10 cellular contexts compared by ENCODE assay signal in the genomic region with DNA sequence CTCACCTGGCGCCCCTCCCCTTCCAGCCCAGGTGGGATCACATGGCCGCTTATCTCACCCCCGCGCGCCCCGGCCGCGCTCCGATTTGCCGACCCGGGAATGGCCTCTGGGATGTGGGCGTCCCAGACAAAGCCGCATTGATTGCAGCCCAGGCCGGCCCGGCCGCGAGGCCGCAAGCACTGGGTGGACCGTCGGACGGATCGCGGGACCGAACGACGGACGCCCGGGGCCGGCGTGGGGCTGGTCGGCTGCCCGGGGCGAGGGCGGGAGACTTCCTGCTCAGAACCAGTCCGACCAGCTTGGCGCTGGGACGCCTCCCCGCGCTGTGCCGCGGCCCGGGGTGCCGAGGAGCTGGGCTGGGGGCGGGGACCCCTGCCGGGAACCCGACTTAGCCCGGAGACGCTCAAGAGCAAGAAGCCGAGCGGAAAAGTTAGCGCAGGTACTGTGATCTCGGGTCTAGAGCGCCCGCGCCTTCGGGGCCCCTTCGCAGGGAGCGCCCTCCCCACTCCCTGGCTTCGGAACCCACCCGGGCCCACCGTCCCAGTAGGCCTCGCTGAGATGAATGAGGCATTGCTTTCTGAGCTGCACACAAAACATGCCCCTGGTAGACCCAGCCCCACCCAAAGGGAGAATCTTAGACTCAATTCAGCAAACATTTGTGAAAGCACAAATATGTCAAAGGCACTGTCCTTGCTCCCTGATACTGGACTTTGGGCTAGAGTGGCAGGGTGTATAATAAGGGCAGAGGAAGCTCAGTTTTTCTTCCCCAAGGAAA. TPM values are rescaled to one million over a fixed set of nuclear protein-coding genes. Genes with fewer than 3 reads are reported as not detected.
A peak's percentile ranks its signal among the peaks of the same experiment; 100 is the strongest.
DNase-seq lines count a peak whose midpoint lies in the region; ATAC-seq and TF ChIP-seq lines count a peak whose summit lies in the region.
"Had no signal": no experiment of that assay in that cellular context is flagged by ENCODE, and none has a peak within 500 bp of the region (broad histone marks: within the 10 kb centered on the region; RNA-seq: fewer than 3 reads in every experiment).

No MANE protein-coding gene starts in this region.

- H3K79me2 ChIP-seq in HCT116 (ENCODE audit: insufficient read depth, low read length) (peaks cover 48% of the 10 kb centered on the region), PC-9 (ENCODE audit: low read depth) (peaks cover 53% of the 10 kb centered on the region), hepatocyte (peaks cover 35% of the 10 kb centered on the region)

- TF ChIP-seq CTCF in HCT116 (IDR thresholded peaks at IDR 0.05 in 2 of 3, conservative IDR thresholded peaks at IDR 0.05 in 1 of 3; ENCODE audit: borderline replicate concordance in 1 of 3, insufficient read depth in 1 of 3, low read depth in 2 of 3, low read length in 2 of 3) = no peak
- TF ChIP-seq CTCF in PC-9 (conservative IDR thresholded peaks at IDR 0.05) = no peak
- no peak for TF ChIP-seq CTCF in hepatocyte (IDR thresholded peaks at IDR 0.05; ENCODE audit: poor library complexity)
- no peak for TF ChIP-seq CTCF in progenitor cell of endocrine pancreas (IDR thresholded peaks at IDR 0.05; ENCODE audit: unreplicated experiment)

- H3K27me3 Mint-ChIP-seq in progenitor cell of endocrine pancreas = no peaks in the 10 kb centered on the region

- H3K36me3 ChIP-seq in HCT116 (ENCODE audit: control insufficient read depth in 1 of 2, insufficient read depth in 2 of 2, low read length in 2 of 2) (peaks cover 0 to 9% of the 10 kb centered on the region in 2 experiments; a peak in 1 of 4 replicates), PC-9 (ENCODE audit: low read depth) (no peaks in the 10 kb centered on the region), hepatocyte (replicated peaks; ENCODE audit: insufficient read depth, low read depth) (no peaks in the 10 kb centered on the region)

- H3K27ac Mint-ChIP-seq in progenitor cell of endocrine pancreas = peak overlapping the region; percentile 89

- H3F3A ChIP-seq in PC-9 (ENCODE audit: insufficient read depth, low read depth) = peaks cover 21% of the 10 kb centered on the region; the same call in 1 of the 2 replicates

- H3K4me1 ChIP-seq in HCT116 (ENCODE audit: control insufficient read depth in 1 of 2, insufficient read depth in 2 of 2, low read length in 2 of 2) = peaks cover 30 to 56% of the 10 kb centered on the region in 2 experiments
- peaks cover 42% of the 10 kb centered on the region for H3K4me1 ChIP-seq in PC-9 (replicated peaks; ENCODE audit: insufficient read depth)
- H3K4me1 ChIP-seq in hepatocyte (ENCODE audit: insufficient read depth) = peaks cover 45% of the 10 kb centered on the region

- intact Hi-C loops in HCT116 (cut with micrococcal nuclease) (no loop called here), PC-9 (cut with micrococcal nuclease; ENCODE audit: unreplicated experiment) (loop anchor here (1.0 to 5.0 kb wide), 3 partner anchors 36 to 97 kb away; no protein-coding TSS in a partner anchor)

- RAD21 ChIA-PET in HCT116 (lab: Charles Lee; ENCODE audit: low non-redundant PET in 1 of 2, low total read pairs in 2 of 2, uncharacterized antibody in 2 of 2, unreplicated experiment in 2 of 2) = no interaction called here

- 8% methylated on average over 46 of the region's 62 CpGs for WGBS in hepatocyte (ENCODE audit: low lambda C conversion rate, missing lambda C conversion rate)

- no TSS peak for BruUV-seq in HCT116 (replicated peaks; lab: Mats Ljungman, UMichigan)
- TSS peak; percentile 58 for BruUV-seq in PC-9 (replicated peaks; lab: Mats Ljungman, UMichigan)

- peaks cover 44% of the 10 kb centered on the region for H3K4me1 Mint-ChIP-seq in progenitor cell of endocrine pancreas (ENCODE audit: low read depth)

- TF ChIP-seq POLR2A in HCT116 (IDR thresholded peaks at IDR 0.05; ENCODE audit: borderline replicate concordance, extremely low read depth, insufficient read depth, insufficient read length) = peak; percentile 73

- POLR2A ChIA-PET in HCT116 (lab: Charles Lee) = no interaction called here
- POLR2A ChIA-PET in PC-9 (lab: Charles Lee; ENCODE audit: unreplicated experiment) = interaction anchor here (0.6 to 0.7 kb wide), 2 partner anchors 124 to 133 kb away, joined by 3 to 4 read pairs; no protein-coding TSS in a partner anchor

- H3K4me2 ChIP-seq in HCT116 (ENCODE audit: low read length) = peak overlapping the region; percentile 99
- H3K4me2 ChIP-seq in PC-9 = peak overlapping the region; percentile 99
- peak overlapping the region; percentile 82 for H3K4me2 ChIP-seq in hepatocyte

- no peak overlapping the region for H2AFZ ChIP-seq in HCT116 (ENCODE audit: low read depth, low read length, poor library complexity, severe bottlenecking)
- peak overlapping the region; percentile 96 for H2AFZ ChIP-seq in PC-9
- H2AFZ ChIP-seq in hepatocyte = peak overlapping the region; percentile 32

- H3K9me3 Mint-ChIP-seq in progenitor cell of endocrine pancreas (ENCODE audit: low read depth) = no peaks in the 10 kb centered on the region

- H3K4me3 Mint-ChIP-seq in progenitor cell of endocrine pancreas (ENCODE audit: low read depth) = peak overlapping the region; percentile 75

- H4K20me1 ChIP-seq in HCT116 (ENCODE audit: insufficient read depth) (no peaks in the 10 kb centered on the region), PC-9 (ENCODE audit: insufficient read depth) (peaks cover 25% of the 10 kb centered on the region), hepatocyte (ENCODE audit: insufficient read depth, poor library complexity, severe bottlenecking) (peaks cover 3% of the 10 kb centered on the region)

- H3K27ac ChIP-seq in HCT116 (ENCODE audit: low read depth, low read length) (peak overlapping the region; percentile 83), PC-9 (peak overlapping the region; percentile 61), hepatocyte (peak overlapping the region; percentile 98)

- no peaks in the 10 kb centered on the region for H3K9me3 ChIP-seq in HCT116 (ENCODE audit: control insufficient read depth in 1 of 2, insufficient read depth in 1 of 2, low read depth in 1 of 2, low read length in 2 of 2)
- no peaks in the 10 kb centered on the region for H3K9me3 ChIP-seq in PC-9 (ENCODE audit: insufficient read depth, low read depth)
- no peaks in the 10 kb centered on the region for H3K9me3 ChIP-seq in hepatocyte (ENCODE audit: low read depth)

- H3K27me3 ChIP-seq in HCT116 (ENCODE audit: insufficient read depth, low read length) = no peaks in the 10 kb centered on the region
- H3K27me3 ChIP-seq in PC-9 (ENCODE audit: insufficient read depth, low read depth) = no peaks in the 10 kb centered on the region
- no peaks in the 10 kb centered on the region for H3K27me3 ChIP-seq in hepatocyte

- CTCF ChIA-PET in HCT116 (lab: Charles Lee) (interaction anchor here (0.6 kb wide), 1 partner anchor 11 kb away, joined by 3 read pairs; no protein-coding TSS in a partner anchor), PC-9 (lab: Charles Lee) (interaction anchor here (0.9 kb wide), 1 partner anchor 14 kb away, joined by 3 read pairs; no protein-coding TSS in a partner anchor)

- H3K4me3 ChIP-seq in HCT116 (replicated peaks in 1 of 2; ENCODE audit: low read depth in 1 of 2, low read length in 2 of 2) = peak overlapping the region; percentile 77 to 98
- H3K4me3 ChIP-seq in PC-9 = peak overlapping the region; percentile 96
- peak overlapping the region; percentile 21 for H3K4me3 ChIP-seq in hepatocyte

- TF ChIP-seq RAD21 in HCT116 (IDR thresholded peaks at IDR 0.05; ENCODE audit: low read depth) = no peak

- peak overlapping the region; percentile 98 for H3K9ac ChIP-seq in HCT116 (ENCODE audit: low read length)

- H3K36me3 Mint-ChIP-seq in progenitor cell of endocrine pancreas (ENCODE audit: insufficient read depth) = peaks cover 2% of the 10 kb centered on the region

- H3K9me2 ChIP-seq in HCT116 (ENCODE audit: insufficient read depth) = no peaks in the 10 kb centered on the region
- H3K9me2 ChIP-seq in PC-9 (ENCODE audit: insufficient read depth) = no peaks in the 10 kb centered on the region
- H3K9me2 ChIP-seq in hepatocyte (replicated peaks; ENCODE audit: insufficient read depth) = no peaks in the 10 kb centered on the region

- DNase-seq in HCT116 (ENCODE audit: low read depth, low spot score) = peak; percentile 40
- DNase-seq in PC-9 = peak; percentile 70 to 79
- DNase-seq in hepatocyte (ENCODE audit: low spot score) = peak; percentile 91
- DNase-seq in progenitor cell of endocrine pancreas (ENCODE audit: low spot score, unreplicated experiment) = peak; percentile 88
- no peak for DNase-seq in activated CD4-positive, CD25-positive, alpha-beta regulatory T cell (lab: John Stamatoyannopoulos, UW)
- no peak for DNase-seq in Ammon's horn (ENCODE audit: low spot score)
- DNase-seq in hepatic stellate cell (ENCODE audit: low spot score) = no peak
- DNase-seq: activated CD4-positive, alpha-beta T cell treated with anti-CD3 and anti-CD28 coated beads, Interleukin-2, amount 50 U/mL, for 4 hours; NCI-H1930 had no signal

- peak; percentile 64 for ATAC-seq in HCT116
- ATAC-seq in HG02623 (IDR thresholded peaks at IDR 0.05; ENCODE audit: unreplicated experiment) = no peak

TF ChIP-seq in HCT116, 20 proteins besides CTCF, POLR2A, EP300 and RAD21:
- TF ChIP-seq SP1 (IDR thresholded peaks at IDR 0.05; ENCODE audit: low read depth) (no peak), YY1 (IDR thresholded peaks at IDR 0.05; ENCODE audit: extremely low read depth, insufficient replicate concordance, low read depth, low read length) (peak; percentile 75), TCF7L2 (IDR thresholded peaks at IDR 0.05; ENCODE audit: borderline replicate concordance, extremely low read depth, insufficient read depth, insufficient read length) (peak; percentile 30), ZFX (IDR thresholded peaks at IDR 0.05) (peak; percentile 89), POLR2AphosphoS5 (IDR thresholded peaks at IDR 0.05; ENCODE audit: low read depth, low read length) (peak; percentile 74)
TF ChIP-seq in HCT116: peak in this region for 4.

RNA-seq across cellular contexts. Expression of a gene that starts 0.4 kb away (rescaled TPM):
- total RNA-seq in HCT116 (2021; ENCODE audit: unreplicated experiment) (56.1 TPM), PC-9 (2021) (54.7 and 61.6 TPM in 2 replicates), hepatocyte (64.2 and 66.9 TPM in 2 replicates), progenitor cell of endocrine pancreas (35.3 and 38.0 TPM in 2 replicates)
- 36.1 and 45.8 TPM in 2 replicates for polyA plus RNA-seq in HCT116 (2012)
- 63.5 and 68.6 TPM in 2 replicates for polyA plus RNA-seq in hepatocyte

RNA-seq across cellular contexts. Expression of a gene that starts 22.0 kb away (rescaled TPM):
- total RNA-seq in HCT116 (2021; ENCODE audit: unreplicated experiment) (not detected), PC-9 (2021) (not detected in 2 replicates), hepatocyte (2.6 and 4.1 TPM in 2 replicates), progenitor cell of endocrine pancreas (not detected in 2 replicates)
- 0.49 and 0.90 TPM in 2 replicates for polyA plus RNA-seq in HCT116 (2012)
- polyA plus RNA-seq in hepatocyte = 4.2 and 12.4 TPM in 2 replicates

RNA-seq across cellular contexts. Expression of a gene that starts 22.1 kb away (rescaled TPM):
- 2.0 TPM for total RNA-seq in HCT116 (2021; ENCODE audit: unreplicated experiment)
- polyA plus RNA-seq in HCT116 (2012) = 0.39 and 1.00 TPM in 2 replicates
- total RNA-seq in PC-9 (2021) = 4.8 and 6.4 TPM in 2 replicates
- total RNA-seq in hepatocyte = 22.3 and 25.9 TPM in 2 replicates
- polyA plus RNA-seq in hepatocyte = 33.5 and 55.1 TPM in 2 replicates
- total RNA-seq in progenitor cell of endocrine pancreas = 1.9 and 2.3 TPM in 2 replicates

Comparison
In these comparisons a context has a peak if more than half of its experiments do, and no peak if none do; other contexts are left out.
1. DNase-seq: peak in HCT116 (single experiment), PC-9 (2 of 2), hepatocyte (single experiment) and progenitor cell of endocrine pancreas (single experiment); none in activated CD4-positive, CD25-positive, alpha-beta regulatory T cell (0 of 4), Ammon's horn (single experiment) and hepatic stellate cell (single experiment).
2. H3K4me3 ChIP-seq: peak in every context shown above with its lines; median percentile 96 in PC-9; 88 in HCT116; 21 in hepatocyte.
3. Peak in every context shown above with its lines, with median percentiles within 50 percentile points of each other: H3K27ac ChIP-seq and H3K4me2 ChIP-seq.